8 cellular contexts compared by ENCODE assay signal in genomic region chr19:58154679-58155648, GRCh38. TPM values are rescaled to one million over a fixed set of nuclear protein-coding genes. Genes with fewer than 3 reads are reported as not detected.
DNase-seq lines count a peak whose midpoint lies in the region; ATAC-seq and TF ChIP-seq lines count a peak whose summit lies in the region.

No MANE protein-coding gene starts in this region.

- H3K4me3 Mint-ChIP-seq in brain = peak overlapping the region; percentile 93 to 98 (median 95)

- peak; percentile 56 for ATAC-seq in HG02571 (IDR thresholded peaks at IDR 0.05; ENCODE audit: unreplicated experiment)
- peak; percentile 99 for ATAC-seq in sciatic nerve
- ATAC-seq in HG03520 (IDR thresholded peaks at IDR 0.05; ENCODE audit: unreplicated experiment) = no peak

- H3K27ac Mint-ChIP-seq in brain = peak overlapping the region; percentile 91 to 98 (median 93)

- peaks cover 46% of the 10 kb centered on the region for H3K4me1 Mint-ChIP-seq in brain

- H3K36me3 Mint-ChIP-seq in brain = peaks cover 21% of the 10 kb centered on the region

- intact Hi-C loops in sciatic nerve (cut with DNase I) = no loop called here

- DNase-seq in GM10266 (ENCODE audit: extremely low spot score) = peak; percentile 94
- DNase-seq in NCI-H146 (lab: John Stamatoyannopoulos, UW) = peak; percentile 82
- DNase-seq in UCSD-AML1 (lab: John Stamatoyannopoulos, UW; ENCODE audit: unreplicated experiment) = peak; percentile 95
- peak; percentile 89 for DNase-seq in iPS DF 4.7 (ENCODE audit: extremely low read depth, low spot score)
- peak; percentile 99 for DNase-seq in sciatic nerve (ENCODE audit: low spot score)

- H3K9me3 Mint-ChIP-seq in brain = peaks cover 16 to 35% (median 29%) of the 10 kb centered on the region in 5 experiments

- TF ChIP-seq CTCF in GM10266 (IDR thresholded peaks at IDR 0.05; ENCODE audit: control insufficient read depth, insufficient read depth, low read depth, missing control alignments) (peak; percentile 99), brain (conservative IDR thresholded peaks at IDR 0.05) (peak; percentile 97 to 99)

- H3K27me3 Mint-ChIP-seq in brain = peaks cover 11% of the 10 kb centered on the region

RNA-seq across cellular contexts. Expression of gene ZNF329, which starts 4.4 kb away (rescaled TPM):
- polyA plus RNA-seq in brain (ENCODE audit: insufficient read depth, low read depth, low replicate concordance) = 6.9 TPM
- 11.8 TPM for total RNA-seq in sciatic nerve

RNA-seq across cellular contexts. Expression of gene ZNF274, which starts 27.9 kb away (rescaled TPM):
- polyA plus RNA-seq in brain (ENCODE audit: insufficient read depth, low read depth, low replicate concordance) = 17.9 TPM
- 32.0 TPM for total RNA-seq in sciatic nerve

RNA-seq across cellular contexts. Expression of gene ZSCAN18, which starts 56.9 kb away (rescaled TPM):
- polyA plus RNA-seq in brain (ENCODE audit: insufficient read depth, low read depth, low replicate concordance) = 158 TPM
- total RNA-seq in sciatic nerve = 70.1 TPM
